1 cellular context compared by ENCODE assay signal in genomic region chr2:144625216-144626010, GRCh38.
A peak's percentile ranks its signal among the peaks of the same experiment; 100 is the strongest.
TF ChIP-seq lines count a peak whose summit lies in the region.

No MANE protein-coding gene starts in this region.

TF ChIP-seq in K562, 482 proteins besides CTCF, POLR2A, EP300 and RAD21 (continued from another document):
- TF ChIP-seq SMC3 (conservative IDR thresholded peaks at IDR 0.05; ENCODE audit: insufficient read depth, low read depth, low read length) = no peak
- no peak for TF ChIP-seq ZNF165 (CRISPR knock-in tag; IDR thresholded peaks at IDR 0.05; ENCODE audit: borderline replicate concordance)
- no peak for TF ChIP-seq CBX8 (IDR thresholded peaks at IDR 0.05; ENCODE audit: borderline replicate concordance, extremely low read depth, low read depth, low read length, poor library complexity, severe bottlenecking)
- TF ChIP-seq ETV1 (tag; conservative IDR thresholded peaks at IDR 0.05; ENCODE audit: low read depth) = no peak
- 0 out of 2 replicates have a peak, but pooled peaks have one; percentile 16 for TF ChIP-seq C11orf30 (IDR thresholded peaks at IDR 0.05; ENCODE audit: low read depth)
- peak; percentile 18; the same call in 1 of the 2 replicates for TF ChIP-seq ZNF316 (IDR thresholded peaks at IDR 0.05)
- TF ChIP-seq CREB3L1 (IDR thresholded peaks at IDR 0.05; ENCODE audit: borderline replicate concordance, low read depth) = no peak
- TF ChIP-seq SNAPC5 (CRISPR knock-in tag; IDR thresholded peaks at IDR 0.05) = no peak
- TF ChIP-seq CREBBP (IDR thresholded peaks at IDR 0.05; ENCODE audit: low read depth, low read length) = no peak
- TF ChIP-seq BACH1 (tag; IDR thresholded peaks at IDR 0.05) = no peak
- TF ChIP-seq DEAF1 (CRISPR knock-in tag; IDR thresholded peaks at IDR 0.05) = no peak
- no peak for TF ChIP-seq ZFP1 (CRISPR knock-in tag; IDR thresholded peaks at IDR 0.05)
TF ChIP-seq in K562: peak in this region for 2.
